ENCODE assay signal across 1 cellular context in the genomic region with DNA sequence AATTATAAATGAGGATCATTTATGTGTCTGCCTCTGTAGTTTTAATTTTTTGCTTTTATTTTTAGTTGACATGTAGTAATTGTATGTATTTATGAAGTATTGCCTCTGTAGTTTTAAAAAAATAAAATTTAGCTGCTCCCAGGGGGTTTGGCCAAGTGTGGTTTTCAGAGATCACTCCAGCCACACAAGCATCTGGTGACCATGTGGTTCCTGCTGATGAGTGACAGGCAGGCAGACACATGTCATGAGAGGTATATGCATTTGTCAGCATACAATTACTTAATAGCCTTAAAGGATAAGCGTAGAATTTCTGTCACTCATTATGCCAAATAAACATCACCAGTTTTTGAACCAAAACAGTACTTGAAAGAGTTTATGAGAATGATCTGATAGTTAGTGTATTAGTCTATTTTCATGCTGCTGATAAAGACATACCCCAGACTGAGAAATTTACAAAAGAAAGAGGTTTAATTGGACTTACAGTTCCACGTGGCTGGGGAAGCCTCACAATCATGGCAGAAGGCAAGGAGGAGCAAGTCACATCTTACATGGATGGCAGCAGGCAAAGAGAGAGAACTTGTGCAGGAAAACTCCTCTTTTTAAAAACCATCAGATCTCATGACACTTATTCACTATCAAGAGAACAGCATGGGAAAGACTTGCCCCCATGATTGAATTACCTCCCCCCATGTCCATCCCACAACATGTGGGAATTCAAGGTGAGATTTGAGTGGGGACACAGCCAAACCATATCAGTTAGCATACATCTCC.
TF ChIP-seq lines count a peak whose summit lies in the region.

No MANE protein-coding gene starts in this region.

TF ChIP-seq in K562, 482 proteins besides CTCF, POLR2A, EP300 and RAD21 (continued from another document):
- TF ChIP-seq, protein P1, sequence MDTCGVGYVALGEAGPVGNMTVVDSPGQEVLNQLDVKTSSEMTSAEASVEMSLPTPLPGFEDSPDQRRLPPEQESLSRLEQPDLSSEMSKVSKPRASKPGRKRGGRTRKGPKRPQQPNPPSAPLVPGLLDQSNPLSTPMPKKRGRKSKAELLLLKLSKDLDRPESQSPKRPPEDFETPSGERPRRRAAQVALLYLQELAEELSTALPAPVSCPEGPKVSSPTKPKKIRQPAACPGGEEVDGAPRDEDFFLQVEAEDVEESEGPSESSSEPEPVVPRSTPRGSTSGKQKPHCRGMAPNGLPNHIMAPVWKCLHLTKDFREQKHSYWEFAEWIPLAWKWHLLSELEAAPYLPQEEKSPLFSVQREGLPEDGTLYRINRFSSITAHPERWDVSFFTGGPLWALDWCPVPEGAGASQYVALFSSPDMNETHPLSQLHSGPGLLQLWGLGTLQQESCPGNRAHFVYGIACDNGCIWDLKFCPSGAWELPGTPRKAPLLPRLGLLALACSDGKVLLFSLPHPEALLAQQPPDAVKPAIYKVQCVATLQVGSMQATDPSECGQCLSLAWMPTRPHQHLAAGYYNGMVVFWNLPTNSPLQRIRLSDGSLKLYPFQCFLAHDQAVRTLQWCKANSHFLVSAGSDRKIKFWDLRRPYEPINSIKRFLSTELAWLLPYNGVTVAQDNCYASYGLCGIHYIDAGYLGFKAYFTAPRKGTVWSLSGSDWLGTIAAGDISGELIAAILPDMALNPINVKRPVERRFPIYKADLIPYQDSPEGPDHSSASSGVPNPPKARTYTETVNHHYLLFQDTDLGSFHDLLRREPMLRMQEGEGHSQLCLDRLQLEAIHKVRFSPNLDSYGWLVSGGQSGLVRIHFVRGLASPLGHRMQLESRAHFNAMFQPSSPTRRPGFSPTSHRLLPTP (IDR thresholded peaks at IDR 0.05; ENCODE audit: borderline replicate concordance, extremely low read depth, insufficient read length) = no peak
- TF ChIP-seq, protein P2, sequence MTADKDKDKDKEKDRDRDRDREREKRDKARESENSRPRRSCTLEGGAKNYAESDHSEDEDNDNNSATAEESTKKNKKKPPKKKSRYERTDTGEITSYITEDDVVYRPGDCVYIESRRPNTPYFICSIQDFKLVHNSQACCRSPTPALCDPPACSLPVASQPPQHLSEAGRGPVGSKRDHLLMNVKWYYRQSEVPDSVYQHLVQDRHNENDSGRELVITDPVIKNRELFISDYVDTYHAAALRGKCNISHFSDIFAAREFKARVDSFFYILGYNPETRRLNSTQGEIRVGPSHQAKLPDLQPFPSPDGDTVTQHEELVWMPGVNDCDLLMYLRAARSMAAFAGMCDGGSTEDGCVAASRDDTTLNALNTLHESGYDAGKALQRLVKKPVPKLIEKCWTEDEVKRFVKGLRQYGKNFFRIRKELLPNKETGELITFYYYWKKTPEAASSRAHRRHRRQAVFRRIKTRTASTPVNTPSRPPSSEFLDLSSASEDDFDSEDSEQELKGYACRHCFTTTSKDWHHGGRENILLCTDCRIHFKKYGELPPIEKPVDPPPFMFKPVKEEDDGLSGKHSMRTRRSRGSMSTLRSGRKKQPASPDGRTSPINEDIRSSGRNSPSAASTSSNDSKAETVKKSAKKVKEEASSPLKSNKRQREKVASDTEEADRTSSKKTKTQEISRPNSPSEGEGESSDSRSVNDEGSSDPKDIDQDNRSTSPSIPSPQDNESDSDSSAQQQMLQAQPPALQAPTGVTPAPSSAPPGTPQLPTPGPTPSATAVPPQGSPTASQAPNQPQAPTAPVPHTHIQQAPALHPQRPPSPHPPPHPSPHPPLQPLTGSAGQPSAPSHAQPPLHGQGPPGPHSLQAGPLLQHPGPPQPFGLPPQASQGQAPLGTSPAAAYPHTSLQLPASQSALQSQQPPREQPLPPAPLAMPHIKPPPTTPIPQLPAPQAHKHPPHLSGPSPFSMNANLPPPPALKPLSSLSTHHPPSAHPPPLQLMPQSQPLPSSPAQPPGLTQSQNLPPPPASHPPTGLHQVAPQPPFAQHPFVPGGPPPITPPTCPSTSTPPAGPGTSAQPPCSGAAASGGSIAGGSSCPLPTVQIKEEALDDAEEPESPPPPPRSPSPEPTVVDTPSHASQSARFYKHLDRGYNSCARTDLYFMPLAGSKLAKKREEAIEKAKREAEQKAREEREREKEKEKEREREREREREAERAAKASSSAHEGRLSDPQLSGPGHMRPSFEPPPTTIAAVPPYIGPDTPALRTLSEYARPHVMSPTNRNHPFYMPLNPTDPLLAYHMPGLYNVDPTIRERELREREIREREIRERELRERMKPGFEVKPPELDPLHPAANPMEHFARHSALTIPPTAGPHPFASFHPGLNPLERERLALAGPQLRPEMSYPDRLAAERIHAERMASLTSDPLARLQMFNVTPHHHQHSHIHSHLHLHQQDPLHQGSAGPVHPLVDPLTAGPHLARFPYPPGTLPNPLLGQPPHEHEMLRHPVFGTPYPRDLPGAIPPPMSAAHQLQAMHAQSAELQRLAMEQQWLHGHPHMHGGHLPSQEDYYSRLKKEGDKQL (CRISPR knock-in tag; IDR thresholded peaks at IDR 0.05; ENCODE audit: borderline replicate concordance) = no peak
- TF ChIP-seq CHCHD3 (CRISPR knock-in tag; IDR thresholded peaks at IDR 0.05) = no peak
- TF ChIP-seq ZNF274 (IDR thresholded peaks at IDR 0.05; ENCODE audit: borderline replicate concordance, low read depth, low read length) = no peak
- no peak for TF ChIP-seq ZNF146 (CRISPR knock-in tag; IDR thresholded peaks at IDR 0.05; ENCODE audit: unreplicated experiment)
- TF ChIP-seq MYBL2 (IDR thresholded peaks at IDR 0.05; ENCODE audit: low read depth) = no peak
- TF ChIP-seq MYBL2 (CRISPR knock-in tag; IDR thresholded peaks at IDR 0.05; ENCODE audit: borderline replicate concordance) = no peak
- TF ChIP-seq, protein P3, sequence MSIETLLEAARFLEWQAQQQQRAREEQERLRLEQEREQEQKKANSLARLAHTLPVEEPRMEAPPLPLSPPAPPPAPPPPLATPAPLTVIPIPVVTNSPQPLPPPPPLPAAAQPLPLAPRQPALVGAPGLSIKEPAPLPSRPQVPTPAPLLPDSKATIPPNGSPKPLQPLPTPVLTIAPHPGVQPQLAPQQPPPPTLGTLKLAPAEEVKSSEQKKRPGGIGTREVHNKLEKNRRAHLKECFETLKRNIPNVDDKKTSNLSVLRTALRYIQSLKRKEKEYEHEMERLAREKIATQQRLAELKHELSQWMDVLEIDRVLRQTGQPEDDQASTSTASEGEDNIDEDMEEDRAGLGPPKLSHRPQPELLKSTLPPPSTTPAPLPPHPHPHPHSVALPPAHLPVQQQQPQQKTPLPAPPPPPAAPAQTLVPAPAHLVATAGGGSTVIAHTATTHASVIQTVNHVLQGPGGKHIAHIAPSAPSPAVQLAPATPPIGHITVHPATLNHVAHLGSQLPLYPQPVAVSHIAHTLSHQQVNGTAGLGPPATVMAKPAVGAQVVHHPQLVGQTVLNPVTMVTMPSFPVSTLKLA (conservative IDR thresholded peaks at IDR 0.05) = 0 out of 4 replicates have a peak, but pooled peaks of 1 of the 2 experiments have one; percentile 21
- TF ChIP-seq XRCC5 (IDR thresholded peaks at IDR 0.05; ENCODE audit: low read depth, low read length) = no peak
- TF ChIP-seq SAFB2 (IDR thresholded peaks at IDR 0.05; ENCODE audit: borderline replicate concordance, low read depth, low read length, severe bottlenecking) = no peak
- TF ChIP-seq, protein P4, sequence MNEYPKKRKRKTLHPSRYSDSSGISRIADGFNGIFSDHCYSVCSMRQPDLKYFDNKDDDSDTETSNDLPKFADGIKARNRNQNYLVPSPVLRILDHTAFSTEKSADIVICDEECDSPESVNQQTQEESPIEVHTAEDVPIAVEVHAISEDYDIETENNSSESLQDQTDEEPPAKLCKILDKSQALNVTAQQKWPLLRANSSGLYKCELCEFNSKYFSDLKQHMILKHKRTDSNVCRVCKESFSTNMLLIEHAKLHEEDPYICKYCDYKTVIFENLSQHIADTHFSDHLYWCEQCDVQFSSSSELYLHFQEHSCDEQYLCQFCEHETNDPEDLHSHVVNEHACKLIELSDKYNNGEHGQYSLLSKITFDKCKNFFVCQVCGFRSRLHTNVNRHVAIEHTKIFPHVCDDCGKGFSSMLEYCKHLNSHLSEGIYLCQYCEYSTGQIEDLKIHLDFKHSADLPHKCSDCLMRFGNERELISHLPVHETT (CRISPR knock-in tag; conservative IDR thresholded peaks at IDR 0.05 in 1 of 2, IDR thresholded peaks at IDR 0.05 in 1 of 2) = no peak
- no peak for TF ChIP-seq SNIP1 (IDR thresholded peaks at IDR 0.05; ENCODE audit: low read depth)
- no peak for TF ChIP-seq ZNF507 (tag; conservative IDR thresholded peaks at IDR 0.05)
- peak; percentile 42 for TF ChIP-seq MEIS2 (IDR thresholded peaks at IDR 0.05; ENCODE audit: partially characterized antibody)
- no peak for TF ChIP-seq ATF1 (CRISPR knock-in tag; IDR thresholded peaks at IDR 0.05)
- TF ChIP-seq ATF1 (tag; IDR thresholded peaks at IDR 0.05) = no peak
